In genomic region chr13:44035400-44035799, GRCh38 we compare ENCODE assay signal across 7 cellular contexts.
"Had no signal": no experiment of that assay in that cellular context is flagged by ENCODE, and none has a peak within 500 bp of the region (broad histone marks: within the 10 kb centered on the region; RNA-seq: fewer than 3 reads in every experiment).

No MANE protein-coding gene starts in this region.

- H3K27ac Mint-ChIP-seq: IgD-negative memory B cell had no signal

- DNase-seq: IMR-90, KBM-7 had no signal

- H3K36me3 Mint-ChIP-seq: IgD-negative memory B cell had no signal

- H3K9me3 Mint-ChIP-seq: IgD-negative memory B cell had no signal

- FAIRE-seq: HepG2, HTR-8/SVneo, K562 had no signal

- ATAC-seq: HepG2, K562 had no signal

- H3K4me3 Mint-ChIP-seq: IgD-negative memory B cell had no signal

- H3K4me3 ChIP-seq: K562 had no signal

- H3K27ac ChIP-seq: HL-60 had no signal

- H3K4me1 Mint-ChIP-seq: IgD-negative memory B cell had no signal
